8 cellular contexts compared by ENCODE assay signal in genomic region chr10:48608279-48608681, GRCh38. TPM values are rescaled to one million over a fixed set of nuclear protein-coding genes. Genes with fewer than 3 reads are reported as not detected.
DNase-seq lines count a peak whose midpoint lies in the region; ATAC-seq, FAIRE-seq and TF ChIP-seq lines count a peak whose summit lies in the region.

No MANE protein-coding gene starts in this region.

- intact Hi-C loops in activated CD4-positive, alpha-beta T cell treated with anti-CD3 and anti-CD28 coated beads for 36 hours (cut with DNase I, micrococcal nuclease) = loop anchor here (1.0 to 5.0 kb wide), 2 partner anchors 48 to 246 kb away; no protein-coding TSS in a partner anchor
- intact Hi-C loops in endothelial cell of umbilical vein (cut with micrococcal nuclease) = loop anchor here (5.0 kb wide), 2 partner anchors 36 to 339 kb away; no protein-coding TSS in a partner anchor

- H3K9me3 Mint-ChIP-seq in activated CD4-positive, alpha-beta T cell treated with anti-CD3 and anti-CD28 coated beads for 36 hours (ENCODE audit: low read depth) = no peaks in the 10 kb centered on the region

- peak; percentile 86 for ATAC-seq in activated CD4-positive, alpha-beta T cell treated with anti-CD3 and anti-CD28 coated beads for 36 hours
- ATAC-seq in GM21360 (IDR thresholded peaks at IDR 0.05; ENCODE audit: unreplicated experiment) (peak; percentile 78), HG03558 (IDR thresholded peaks at IDR 0.05; ENCODE audit: extremely low read depth, unreplicated experiment) (peak; percentile 64)

- H3K27me3 Mint-ChIP-seq in activated CD4-positive, alpha-beta T cell treated with anti-CD3 and anti-CD28 coated beads for 36 hours = peaks cover 42% of the 10 kb centered on the region

- POLR2A ChIA-PET in activated CD4-positive, alpha-beta T cell treated with anti-CD3 and anti-CD28 coated beads for 36 hours (lab: Charles Lee) = no interaction called here
- POLR2A ChIA-PET in endothelial cell of umbilical vein (lab: Charles Lee) = no interaction called here

- no peak overlapping the region for H3K4me3 Mint-ChIP-seq in activated CD4-positive, alpha-beta T cell treated with anti-CD3 and anti-CD28 coated beads for 36 hours

- TF ChIP-seq CTCF in endothelial cell of umbilical vein (IDR thresholded peaks at IDR 0.05; ENCODE audit: extremely low read depth in 1 of 2, insufficient read depth in 1 of 2, low read depth in 1 of 2, low read length in 2 of 2) = peak; percentile 74 to 75
- peak; percentile 69 for TF ChIP-seq CTCF in neutrophil (IDR thresholded peaks at IDR 0.05)

- H2AFZ ChIP-seq in endothelial cell of umbilical vein (ENCODE audit: low read depth, low read length) = no peak overlapping the region

- CTCF ChIA-PET in activated CD4-positive, alpha-beta T cell treated with anti-CD3 and anti-CD28 coated beads for 36 hours (lab: Charles Lee) = interaction anchor here (0.7 to 2.8 kb wide), 8 partner anchors 9 to 456 kb away, joined by 3 to 19 read pairs (median 4); no protein-coding TSS in a partner anchor
- CTCF ChIA-PET in endothelial cell of umbilical vein (lab: Charles Lee) = interaction anchor here (0.7 to 9.1 kb wide), 25 partner anchors 9 to 298 kb away, joined by 3 to 251 read pairs (median 4); no protein-coding TSS in a partner anchor

- H3K36me3 ChIP-seq in endothelial cell of umbilical vein (ENCODE audit: control insufficient read depth in 2 of 2, extremely low read depth in 1 of 2, insufficient read depth in 2 of 2, low read length in 2 of 2) (no peaks in the 10 kb centered on the region), neutrophil (no peaks in the 10 kb centered on the region)

- DNase-seq in activated CD4-positive, alpha-beta T cell treated with anti-CD3 and anti-CD28 coated beads for 36 hours = peak; percentile 55
- DNase-seq in activated CD4-positive, alpha-beta T cell treated with anti-CD3 and anti-CD28 coated beads, Interleukin-2, amount 50 U/mL, for 4 hours = no peak
- peak; percentile 21 for DNase-seq in SKM-1 (lab: John Stamatoyannopoulos, UW; ENCODE audit: unreplicated experiment)
- DNase-seq in endothelial cell of umbilical vein (ENCODE audit: low read depth, low spot score) = no peak
- DNase-seq in NCI-H2107 treated with DMSO at 0.1 percent for 48 hours (lab: John Stamatoyannopoulos, UW; ENCODE audit: unreplicated experiment) = no peak

- no peak overlapping the region for H3K9ac ChIP-seq in endothelial cell of umbilical vein (replicated peaks; ENCODE audit: extremely low read depth, insufficient read depth, low read length)

- no peaks in the 10 kb centered on the region for H3K9me1 ChIP-seq in endothelial cell of umbilical vein (replicated peaks; ENCODE audit: control insufficient read depth, extremely low read depth, insufficient read depth, low read length)

- no peaks in the 10 kb centered on the region for H3K9me3 ChIP-seq in endothelial cell of umbilical vein (replicated peaks; ENCODE audit: control insufficient read depth, insufficient read depth, low read length)
- no peaks in the 10 kb centered on the region for H3K9me3 ChIP-seq in neutrophil

- H4K20me1 ChIP-seq in endothelial cell of umbilical vein (replicated peaks; ENCODE audit: control insufficient read depth, extremely low read depth, insufficient read depth, low read length) = no peaks in the 10 kb centered on the region

- dilution Hi-C loops in endothelial cell of umbilical vein (cut with MboI; ENCODE audit: extremely low pct_ligation_motif_present, low sequenced_read_pairs) = no loop called here

- peaks cover 22% of the 10 kb centered on the region for H3K79me2 ChIP-seq in endothelial cell of umbilical vein (ENCODE audit: control insufficient read depth, insufficient read depth, low read length)

- H3K27ac ChIP-seq in endothelial cell of umbilical vein (ENCODE audit: insufficient read depth, low read depth, low read length) = peak overlapping the region; percentile 95
- no peak overlapping the region for H3K27ac ChIP-seq in neutrophil

- H3K27me3 ChIP-seq in endothelial cell of umbilical vein (ENCODE audit: control insufficient read depth in 2 of 2, insufficient read depth in 2 of 2, low read length in 2 of 2) (no peaks in the 10 kb centered on the region), neutrophil (peaks cover 34% of the 10 kb centered on the region)

- H3K27ac Mint-ChIP-seq in activated CD4-positive, alpha-beta T cell treated with anti-CD3 and anti-CD28 coated beads for 36 hours = no peak overlapping the region

- H3K4me2 ChIP-seq in endothelial cell of umbilical vein (ENCODE audit: insufficient read depth, low read length) = no peak overlapping the region

- no peaks in the 10 kb centered on the region for H3K36me3 Mint-ChIP-seq in activated CD4-positive, alpha-beta T cell treated with anti-CD3 and anti-CD28 coated beads for 36 hours (ENCODE audit: low read depth)

- peak; percentile 40 for FAIRE-seq in endothelial cell of umbilical vein (lab: Jason Lieb, UNC)

- peaks cover 6% of the 10 kb centered on the region for H3K4me1 Mint-ChIP-seq in activated CD4-positive, alpha-beta T cell treated with anti-CD3 and anti-CD28 coated beads for 36 hours

- H3K4me1 ChIP-seq in endothelial cell of umbilical vein (ENCODE audit: control insufficient read depth, extremely low read depth, insufficient read depth, low read length) = peaks cover 59% of the 10 kb centered on the region
- peaks cover 13 to 23% of the 10 kb centered on the region in 2 experiments for H3K4me1 ChIP-seq in neutrophil (ENCODE audit: control insufficient read depth in 1 of 2, insufficient read depth in 1 of 2, low read depth in 1 of 2, low read length in 1 of 2)

- no peak for TF ChIP-seq POLR2A in endothelial cell of umbilical vein (IDR thresholded peaks at IDR 0.05; ENCODE audit: low read depth, low read length)

- H3K4me3 ChIP-seq in endothelial cell of umbilical vein (replicated peaks in 1 of 3; ENCODE audit: insufficient read depth in 1 of 3, low read depth in 1 of 3, low read length in 3 of 3) (no peak overlapping the region), neutrophil (ENCODE audit: low read depth in 1 of 2, low read length in 1 of 2) (no peak overlapping the region)

- BruUV-seq in endothelial cell of umbilical vein (replicated peaks; lab: Mats Ljungman, UMichigan) = no TSS peak

TF ChIP-seq in endothelial cell of umbilical vein, 7 proteins besides CTCF, POLR2A, EP300 and RAD21:
- TF ChIP-seq FOS (IDR thresholded peaks at IDR 0.05; ENCODE audit: borderline replicate concordance, insufficient read depth, low read length) (no peak), MYC (IDR thresholded peaks at IDR 0.05; ENCODE audit: low read depth, low read length) (no peak), MAX (IDR thresholded peaks at IDR 0.05; ENCODE audit: insufficient read depth, insufficient read length) (no peak), EZH2 (IDR thresholded peaks at IDR 0.05; ENCODE audit: borderline replicate concordance, low read depth, low read length, severe bottlenecking) (no peak), GATA2 (IDR thresholded peaks at IDR 0.05; ENCODE audit: insufficient read depth, insufficient read length, low read depth, low read length) (no peak), JUN (IDR thresholded peaks at IDR 0.05; ENCODE audit: borderline replicate concordance, insufficient read depth, insufficient read length, low read depth) (no peak), POLR2AphosphoS5 (IDR thresholded peaks at IDR 0.05; ENCODE audit: insufficient read depth, low read depth, low read length) (no peak)

RNA-seq across cellular contexts. Expression of gene ARHGAP22, which starts 3.4 kb away (rescaled TPM):
- under 1 TPM; 0.27 to 0.47 TPM for total RNA-seq in activated CD4-positive, alpha-beta T cell treated with anti-CD3 and anti-CD28 coated beads for 36 hours
- total RNA-seq in endothelial cell of umbilical vein = 48.6 and 50.3 TPM in 2 replicates
- polyA plus RNA-seq in endothelial cell of umbilical vein = 8.0 and 8.6 TPM in 2 replicates
- polyA plus RNA-seq in endothelial cell of umbilical vein (2011; cell fraction: cytosol; rRNA removed) = 10.2 and 10.4 TPM in 2 replicates
- polyA plus RNA-seq in endothelial cell of umbilical vein (2011; cell fraction: nucleus; rRNA removed) = 33.5 and 38.8 TPM in 2 replicates
- polyA plus RNA-seq in endothelial cell of umbilical vein (2012) = 56.6 and 69.1 TPM in 2 replicates
- 23.0 and 28.5 TPM in 2 replicates for polyA minus RNA-seq in endothelial cell of umbilical vein
- not detected for polyA minus RNA-seq in endothelial cell of umbilical vein (2011; cell fraction: cytosol; rRNA and poly(A)+ RNA removed)
- 47.4 and 50.7 TPM in 2 replicates for polyA minus RNA-seq in endothelial cell of umbilical vein (2011; cell fraction: nucleus; rRNA and poly(A)+ RNA removed)

Comparison
In these comparisons a context has a peak if more than half of its experiments do, and no peak if none do; other contexts are left out.
1. DNase-seq: peak in activated CD4-positive, alpha-beta T cell treated with anti-CD3 and anti-CD28 coated beads for 36 hours (single experiment) and SKM-1 (single experiment); none in activated CD4-positive, alpha-beta T cell treated with anti-CD3 and anti-CD28 coated beads, Interleukin-2, amount 50 U/mL, for 4 hours (0 of 2), endothelial cell of umbilical vein (single experiment) and NCI-H2107 treated with DMSO at 0.1 percent for 48 hours (single experiment).
2. RNA of gene ARHGAP22, which starts 3.4 kb away (total RNA-seq): 48.6 to 50.3 TPM in endothelial cell of umbilical vein; 0.27 to 0.47 TPM in activated CD4-positive, alpha-beta T cell treated with anti-CD3 and anti-CD28 coated beads for 36 hours; every median in the first group is over 10 times any median in the second.
3. Peak in every context shown above with its lines, with median percentiles within 50 percentile points of each other: ATAC-seq.